Comparison of ENCODE assay signal across 8 cellular contexts in the genomic region with DNA sequence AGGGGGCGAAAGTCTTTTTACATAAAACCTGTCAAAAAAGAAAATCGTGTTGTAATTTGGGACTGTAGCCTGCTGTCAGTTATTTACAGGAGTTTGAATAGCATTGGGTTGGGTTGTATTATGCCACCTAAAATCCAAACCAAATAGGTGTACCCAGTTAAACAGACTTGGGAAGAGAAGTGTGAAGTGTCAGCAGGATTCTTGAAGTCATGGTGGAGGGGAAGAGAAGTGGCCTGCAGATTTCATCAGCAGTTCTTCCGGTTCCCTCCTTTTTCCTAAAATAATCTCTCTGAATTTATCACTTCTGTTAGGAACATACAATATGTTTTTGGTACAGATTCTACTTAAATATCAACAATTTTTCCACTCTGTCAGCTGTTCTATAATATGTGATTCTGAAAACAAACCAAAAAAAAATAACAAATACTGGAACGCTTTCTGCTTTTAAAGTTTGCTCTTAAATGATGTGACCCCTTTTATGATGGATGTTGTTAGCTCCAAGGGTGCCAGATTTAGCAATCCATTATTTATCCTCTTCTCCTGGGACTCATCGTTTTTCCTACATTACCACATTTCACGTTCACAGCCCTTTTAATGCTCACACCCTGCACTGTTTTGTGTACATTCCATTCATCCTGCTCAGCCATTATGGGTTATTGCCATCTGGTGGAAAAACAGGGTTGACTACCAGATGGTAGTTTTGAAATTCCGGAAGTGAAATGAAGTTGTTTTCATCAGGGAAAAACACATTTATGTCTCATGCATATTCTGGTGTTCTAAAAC. TPM values are rescaled to one million over a fixed set of nuclear protein-coding genes. Genes with fewer than 3 reads are reported as not detected.
DNase-seq lines count a peak whose midpoint lies in the region; ATAC-seq and TF ChIP-seq lines count a peak whose summit lies in the region.

No MANE protein-coding gene starts in this region.

- H3K36me3 ChIP-seq in MG63 (no peaks in the 10 kb centered on the region), adipocyte (ENCODE audit: control insufficient read depth, insufficient read depth, low read length, severe bottlenecking) (no peaks in the 10 kb centered on the region), thoracic aorta (no peaks in the 10 kb centered on the region)

- H3K27ac ChIP-seq in thoracic aorta: peak overlapping the region; percentile 58 to 59

- ATAC-seq in thoracic aorta (ENCODE audit: insufficient number of reproducible peaks, low FRiP score, low read depth): peak; percentile 76
- no peak for ATAC-seq in HG02884 (IDR thresholded peaks at IDR 0.05; ENCODE audit: unreplicated experiment)
- ATAC-seq in GM18505 (IDR thresholded peaks at IDR 0.05; ENCODE audit: unreplicated experiment): no peak
- ATAC-seq in GM18858 (IDR thresholded peaks at IDR 0.05; ENCODE audit: unreplicated experiment): no peak

- peaks cover 33% of the 10 kb centered on the region for H3K4me1 ChIP-seq in adipocyte (ENCODE audit: control insufficient read depth, insufficient read depth, low read length)
- peaks cover 4 to 16% of the 10 kb centered on the region in 2 donors for H3K4me1 ChIP-seq in thoracic aorta (ENCODE audit: control insufficient read depth in 1 of 2, low read depth in 2 of 2)

- TF ChIP-seq CTCF in thoracic aorta (IDR thresholded peaks at IDR 0.05): peak; percentile 49

- H3K27me3 ChIP-seq in MG63 (no peaks in the 10 kb centered on the region), adipocyte (replicated peaks; ENCODE audit: control insufficient read depth, insufficient read depth, low read length) (no peaks in the 10 kb centered on the region), thoracic aorta (replicated peaks; ENCODE audit: insufficient read depth) (no peaks in the 10 kb centered on the region)

- peak overlapping the region; percentile 79 for H3K9ac ChIP-seq in adipocyte (ENCODE audit: low read length)

- H3K9me3 ChIP-seq in MG63 (no peaks in the 10 kb centered on the region), adipocyte (ENCODE audit: control insufficient read depth, low read length) (no peaks in the 10 kb centered on the region), thoracic aorta (no peaks in the 10 kb centered on the region)

- no peak for TF ChIP-seq POLR2A in GM18505 (IDR thresholded peaks at IDR 0.05; ENCODE audit: borderline replicate concordance, extremely low read depth, insufficient read depth, insufficient read length)

- H3K4me3 ChIP-seq in MG63 (no peak overlapping the region), adipocyte (ENCODE audit: low read length) (peak overlapping the region; percentile 72), thoracic aorta (peak overlapping the region; percentile 60)

- peak; percentile 59 for DNase-seq in Ammon's horn (ENCODE audit: low spot score)
- peak; percentile 64 for DNase-seq in MG63
- peak; percentile 94 for DNase-seq in adipocyte (ENCODE audit: low read depth)
- DNase-seq in inferior parietal cortex (ENCODE audit: extremely low spot score): peak; percentile 73
- no peak for DNase-seq in thoracic aorta (ENCODE audit: low spot score)

RNA-seq across cellular contexts. Expression of a gene that starts 18.7 kb away (rescaled TPM):
- 18.0 and 34.1 TPM in 2 replicates for total RNA-seq in MG63 (2014; rRNA removed; shearing (Covaris generic); ENCODE audit: low replicate concordance)
- 10 to 100 TPM; 26.3 to 37.2 TPM for total RNA-seq in thoracic aorta
